1 cellular context compared by ENCODE assay signal in genomic region chr5:173671121-173671949, GRCh38.
TF ChIP-seq lines count a peak whose summit lies in the region.

No MANE protein-coding gene starts in this region.

TF ChIP-seq in K562, 482 proteins besides CTCF, POLR2A, EP300 and RAD21 (continued from another document and continues in another):
- TF ChIP-seq MLX (CRISPR knock-in tag; conservative IDR thresholded peaks at IDR 0.05) (no peak), MYBL2 (IDR thresholded peaks at IDR 0.05; ENCODE audit: low read depth) (no peak), MYBL2 (CRISPR knock-in tag; IDR thresholded peaks at IDR 0.05; ENCODE audit: borderline replicate concordance) (no peak), ZNF175 (CRISPR knock-in tag; IDR thresholded peaks at IDR 0.05; ENCODE audit: low read depth) (peak; percentile 96), ZNF586 (CRISPR knock-in tag; conservative IDR thresholded peaks at IDR 0.05) (no peak), SMARCE1 (IDR thresholded peaks at IDR 0.05) (peak; percentile 67; the same call in 1 of the 2 replicates), ZBTB34 (CRISPR knock-in tag; IDR thresholded peaks at IDR 0.05) (no peak), MAFK (IDR thresholded peaks at IDR 0.05; ENCODE audit: low read length) (no peak), ZBED1 (IDR thresholded peaks at IDR 0.05) (no peak), ZHX1 (conservative IDR thresholded peaks at IDR 0.05; ENCODE audit: low read length) (no peak), REST (CRISPR knock-in tag; IDR thresholded peaks at IDR 0.05; ENCODE audit: low read depth) (peak; percentile 65; the same call in 1 of the 2 replicates), DACH1 (IDR thresholded peaks at IDR 0.05; ENCODE audit: partially characterized antibody) (no peak), ZC3H4 (CRISPR knock-in tag; IDR thresholded peaks at IDR 0.05; ENCODE audit: borderline replicate concordance) (no peak), HDAC1 (IDR thresholded peaks at IDR 0.05) (no peak), XRCC3 (IDR thresholded peaks at IDR 0.05) (no peak), LARP7 (IDR thresholded peaks at IDR 0.05) (no peak), FOXK2 (conservative IDR thresholded peaks at IDR 0.05 in 1 of 2, IDR thresholded peaks at IDR 0.05 in 1 of 2; ENCODE audit: low read depth in 2 of 2) (no peak), NFE2 (IDR thresholded peaks at IDR 0.05; ENCODE audit: low read depth) (no peak), OTX1 (CRISPR knock-in tag; IDR thresholded peaks at IDR 0.05) (peak; percentile 78; the same call in 1 of the 2 replicates), ZNF263 (CRISPR knock-in tag; IDR thresholded peaks at IDR 0.05; ENCODE audit: borderline replicate concordance) (no peak), ZNF584 (CRISPR knock-in tag; IDR thresholded peaks at IDR 0.05; ENCODE audit: low read depth) (peak; percentile 98), SNIP1 (IDR thresholded peaks at IDR 0.05; ENCODE audit: low read depth) (no peak), USF1 (CRISPR knock-in tag; IDR thresholded peaks at IDR 0.05) (peak; percentile 46), ZNF165 (CRISPR knock-in tag; IDR thresholded peaks at IDR 0.05; ENCODE audit: borderline replicate concordance) (0 out of 2 replicates have a peak, but pooled peaks have one; percentile 32), ERF (CRISPR knock-in tag; IDR thresholded peaks at IDR 0.05) (0 out of 2 replicates have a peak, but pooled peaks have one; percentile 2), POLR2H (tag; IDR thresholded peaks at IDR 0.05; ENCODE audit: low read depth) (peak; percentile 27; the same call in 1 of the 2 replicates), ZFPM2 (CRISPR knock-in tag; IDR thresholded peaks at IDR 0.05) (no peak), NFATC3 (IDR thresholded peaks at IDR 0.05) (no peak), MTA2 (IDR thresholded peaks at IDR 0.05; ENCODE audit: low read depth) (0 out of 2 replicates have a peak, but pooled peaks have one; percentile 19), CGGBP1 (CRISPR knock-in tag; IDR thresholded peaks at IDR 0.05) (no peak)
- TF ChIP-seq, protein P1, sequence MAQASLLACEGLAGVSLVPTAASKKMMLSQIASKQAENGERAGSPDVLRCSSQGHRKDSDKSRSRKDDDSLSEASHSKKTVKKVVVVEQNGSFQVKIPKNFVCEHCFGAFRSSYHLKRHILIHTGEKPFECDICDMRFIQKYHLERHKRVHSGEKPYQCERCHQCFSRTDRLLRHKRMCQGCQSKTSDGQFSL (CRISPR knock-in tag; IDR thresholded peaks at IDR 0.05): no peak
- TF ChIP-seq, protein P1 (tag; IDR thresholded peaks at IDR 0.05): peak in 1 of 2 experiments; percentile 78; a peak in 1 of 4 replicates
- TF ChIP-seq, protein P2, sequence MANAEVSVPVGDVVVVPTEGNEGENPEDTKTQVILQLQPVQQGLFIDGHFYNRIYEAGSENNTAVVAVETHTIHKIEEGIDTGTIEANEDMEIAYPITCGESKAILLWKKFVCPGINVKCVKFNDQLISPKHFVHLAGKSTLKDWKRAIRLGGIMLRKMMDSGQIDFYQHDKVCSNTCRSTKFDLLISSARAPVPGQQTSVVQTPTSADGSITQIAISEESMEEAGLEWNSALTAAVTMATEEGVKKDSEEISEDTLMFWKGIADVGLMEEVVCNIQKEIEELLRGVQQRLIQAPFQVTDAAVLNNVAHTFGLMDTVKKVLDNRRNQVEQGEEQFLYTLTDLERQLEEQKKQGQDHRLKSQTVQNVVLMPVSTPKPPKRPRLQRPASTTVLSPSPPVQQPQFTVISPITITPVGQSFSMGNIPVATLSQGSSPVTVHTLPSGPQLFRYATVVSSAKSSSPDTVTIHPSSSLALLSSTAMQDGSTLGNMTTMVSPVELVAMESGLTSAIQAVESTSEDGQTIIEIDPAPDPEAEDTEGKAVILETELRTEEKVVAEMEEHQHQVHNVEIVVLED (CRISPR knock-in tag; IDR thresholded peaks at IDR 0.05): peak; percentile 30; the same call in 1 of the 2 replicates
- TF ChIP-seq, protein P3, sequence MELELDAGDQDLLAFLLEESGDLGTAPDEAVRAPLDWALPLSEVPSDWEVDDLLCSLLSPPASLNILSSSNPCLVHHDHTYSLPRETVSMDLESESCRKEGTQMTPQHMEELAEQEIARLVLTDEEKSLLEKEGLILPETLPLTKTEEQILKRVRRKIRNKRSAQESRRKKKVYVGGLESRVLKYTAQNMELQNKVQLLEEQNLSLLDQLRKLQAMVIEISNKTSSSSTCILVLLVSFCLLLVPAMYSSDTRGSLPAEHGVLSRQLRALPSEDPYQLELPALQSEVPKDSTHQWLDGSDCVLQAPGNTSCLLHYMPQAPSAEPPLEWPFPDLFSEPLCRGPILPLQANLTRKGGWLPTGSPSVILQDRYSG (tag; conservative IDR thresholded peaks at IDR 0.05; ENCODE audit: low read depth): peak; percentile 61
- TF ChIP-seq, protein P4, sequence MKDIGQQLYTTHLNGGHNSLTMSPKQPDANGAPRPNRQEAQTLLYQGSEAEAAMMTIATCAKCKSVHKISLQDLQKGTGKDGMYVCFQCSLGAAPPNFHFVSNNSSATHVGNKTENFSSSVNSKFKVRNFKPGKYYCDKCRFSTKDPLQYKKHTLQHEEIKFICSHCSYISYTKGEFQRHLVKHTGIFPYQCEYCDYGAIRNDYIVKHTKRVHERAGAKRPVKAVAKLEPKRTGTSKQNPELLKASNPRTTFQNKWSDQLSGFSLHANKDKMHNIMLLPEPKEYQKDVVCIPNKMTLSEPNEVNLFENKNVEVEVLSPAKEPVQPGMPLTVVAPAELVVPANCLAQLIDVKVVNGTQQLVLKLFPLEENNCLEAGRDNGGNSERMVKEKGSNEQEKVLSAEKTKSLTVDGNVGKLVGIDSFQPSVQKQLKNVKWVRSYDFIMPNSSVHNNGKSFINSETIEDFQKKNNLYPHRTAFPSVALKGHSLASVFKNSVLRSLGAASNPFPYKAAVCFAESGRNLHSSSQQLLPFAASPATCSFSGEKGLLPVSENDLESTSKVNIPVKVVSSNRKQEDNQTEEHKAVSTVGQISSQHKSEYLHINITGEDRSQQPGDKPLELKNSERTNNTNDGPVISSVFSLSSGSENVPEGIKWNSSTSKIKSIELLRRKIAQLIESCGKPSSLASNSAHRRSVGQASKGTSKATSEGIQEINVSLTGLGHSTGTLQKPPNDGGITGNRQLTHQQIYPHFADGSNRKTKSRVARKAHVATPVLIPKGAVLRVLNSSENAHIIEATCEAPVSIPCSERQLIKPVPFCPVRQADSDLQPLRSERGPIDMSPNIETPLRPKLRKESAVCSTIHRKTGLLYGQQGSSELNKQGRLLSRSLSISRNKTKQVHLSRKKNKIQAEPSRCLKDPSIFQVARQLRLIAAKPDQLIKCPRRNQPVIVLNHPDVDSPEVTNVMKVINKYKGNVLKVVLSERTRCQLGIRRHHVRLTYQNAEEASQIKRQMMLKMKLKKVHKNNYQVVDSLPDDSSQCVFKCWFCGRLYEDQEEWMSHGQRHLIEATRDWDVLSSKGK (CRISPR knock-in tag; IDR thresholded peaks at IDR 0.05): no peak
